16 cellular contexts compared by ENCODE assay signal in the genomic region with DNA sequence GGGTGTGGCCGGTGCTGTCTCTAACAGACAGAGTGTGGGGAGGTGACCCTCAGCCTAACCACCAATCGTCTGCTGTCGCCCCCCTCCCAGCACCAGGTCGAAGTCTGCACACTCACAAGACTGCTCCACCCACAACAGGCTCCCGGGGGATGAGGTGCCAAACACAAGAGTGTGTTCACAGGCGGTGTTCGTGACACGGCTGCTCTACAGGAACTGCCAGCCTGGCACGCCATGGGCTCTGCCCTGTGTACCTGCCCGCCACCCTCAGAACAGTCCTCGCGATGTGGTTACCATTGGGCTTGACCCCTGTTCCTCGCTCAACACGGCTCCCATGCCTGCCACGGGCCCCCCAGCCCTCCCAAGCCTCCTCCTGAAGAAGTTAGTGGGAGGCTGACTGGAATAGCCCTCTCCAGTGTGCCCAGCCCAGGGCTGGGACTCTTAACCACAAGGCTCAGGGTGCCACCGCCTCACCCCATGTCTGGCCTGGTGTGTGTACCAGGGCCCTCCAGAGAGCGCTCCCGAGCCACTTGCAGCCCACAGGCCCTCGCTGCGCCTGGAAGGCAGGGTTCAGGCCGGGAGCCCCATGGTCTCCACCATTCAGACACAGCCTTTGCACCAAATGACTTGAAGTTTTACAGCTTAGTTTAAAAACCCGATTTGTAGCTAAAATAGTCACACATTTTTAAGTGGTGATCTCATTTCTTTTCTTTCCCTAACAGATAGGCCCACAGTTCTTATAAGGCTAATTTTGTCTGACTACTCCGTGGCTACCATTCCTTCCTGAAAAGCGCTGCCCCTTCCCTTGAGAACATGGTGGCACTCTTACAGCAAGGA.
DNase-seq lines count a peak whose midpoint lies in the region; ATAC-seq, FAIRE-seq and TF ChIP-seq lines count a peak whose summit lies in the region.
"Had no signal": no experiment of that assay in that cellular context is flagged by ENCODE, and none has a peak within 500 bp of the region (broad histone marks: within the 10 kb centered on the region; RNA-seq: fewer than 3 reads in every experiment).

No MANE protein-coding gene starts in this region.

- H3K56ac ChIP-seq in mesendoderm (ENCODE audit: low read length) = no peak overlapping the region

- peak; percentile 48 to 65; a peak in 3 of 6 replicates for ATAC-seq in A549
- peak; percentile 92 for ATAC-seq in GM23338
- ATAC-seq in K562 = peak; percentile 80
- ATAC-seq in GM21526 (IDR thresholded peaks at IDR 0.05; ENCODE audit: low FRiP score, unreplicated experiment) = no peak
- no peak for ATAC-seq in HG03460 (IDR thresholded peaks at IDR 0.05; ENCODE audit: unreplicated experiment)
- ATAC-seq in sciatic nerve = no peak
- ATAC-seq: pancreas had no signal

- no peaks in the 10 kb centered on the region for H3K9me1 ChIP-seq in K562 (ENCODE audit: control insufficient read depth, insufficient read depth, low read length)

- no peak overlapping the region for H2BK5ac ChIP-seq in mesendoderm (ENCODE audit: low read length)

- H3K36me3 ChIP-seq in GM23338 (ENCODE audit: insufficient read depth) (0 out of 2 replicates have a peak, but pooled peaks cover under 1% of the 10 kb centered on the region), K562 (ENCODE audit: control insufficient read depth, insufficient read depth, low read length) (peaks cover under 1% of the 10 kb centered on the region; the same call in 1 of the 3 replicates), mesendoderm (ENCODE audit: control insufficient read depth, insufficient read depth, low read length) (no peaks in the 10 kb centered on the region)

- in situ Hi-C loops in K562 (cut with MboI) = loop anchor here (5.0 kb wide), 1 partner anchor 317 kb away; no protein-coding TSS in a partner anchor

- H3K9me3 ChIP-seq in A549 (no peaks in the 10 kb centered on the region), K562 (replicated peaks; ENCODE audit: control insufficient read depth, insufficient read depth, low read depth, low read length) (no peaks in the 10 kb centered on the region; the same call in 1 of the 2 replicates)
- H3K9me3 ChIP-seq: pancreas had no signal

- no peak overlapping the region for H3K23ac ChIP-seq in mesendoderm (ENCODE audit: low read length)

- H3K4me3 ChIP-seq in A549 = no peak overlapping the region
- H3K4me3 ChIP-seq in GM23338 = no peak overlapping the region
- no peak overlapping the region for H3K4me3 ChIP-seq in K562
- no peak overlapping the region for H3K4me3 ChIP-seq in mesendoderm (ENCODE audit: low read length)
- H3K4me3 ChIP-seq: cardiac muscle cell, hepatocyte, pancreas, SK-N-MC had no signal

- FAIRE-seq in A549 (lab: Jason Lieb, UNC) (no peak), K562 (lab: Jason Lieb, UNC) (no peak)
- FAIRE-seq: pancreas had no signal

- TF ChIP-seq EP300 in A549 (IDR thresholded peaks at IDR 0.05) = no peak
- TF ChIP-seq EP300 in K562 (IDR thresholded peaks at IDR 0.05; ENCODE audit: low read length) = no peak

- intact Hi-C loops in K562 (cut with micrococcal nuclease) = no loop called here
- intact Hi-C loops in sciatic nerve (cut with DNase I) = no loop called here

- H3K27me3 Mint-ChIP-seq in GM23338 (ENCODE audit: insufficient read depth, low read depth, poor library complexity) = peaks cover 5% of the 10 kb centered on the region

- H2AFZ ChIP-seq in GM23338 (no peak overlapping the region), K562 (ENCODE audit: low read depth, low read length) (no peak overlapping the region)
- H2AFZ ChIP-seq: hepatocyte had no signal

- H3K79me1 ChIP-seq in mesendoderm (ENCODE audit: low read length) = no peaks in the 10 kb centered on the region

- TF ChIP-seq RAD21 in A549 (conservative IDR thresholded peaks at IDR 0.05 in 1 of 2, IDR thresholded peaks at IDR 0.05 in 1 of 2) = 0 out of 5 replicates have a peak, but pooled peaks of 1 of the 2 experiments have one; percentile 7
- TF ChIP-seq RAD21 in K562 (CRISPR knock-in tag; conservative IDR thresholded peaks at IDR 0.05 in 1 of 2, IDR thresholded peaks at IDR 0.05 in 1 of 2) = no peak

- no peak for TF ChIP-seq CTCF in A549 (IDR thresholded peaks at IDR 0.05)
- peak; percentile 41 to 64 for TF ChIP-seq CTCF in GM23338 (conservative IDR thresholded peaks at IDR 0.05; ENCODE audit: low read depth in 2 of 2)
- TF ChIP-seq CTCF in K562 (IDR thresholded peaks at IDR 0.05 in 2 of 3, conservative IDR thresholded peaks at IDR 0.05 in 1 of 3; ENCODE audit: insufficient read depth in 2 of 3, low read depth in 1 of 3, low read length in 3 of 3) = peak in 2 of 3 experiments; percentile 28 to 41; a peak in 2 of 6 replicates

- DNase-seq in A549 (ENCODE audit: low read depth in 1 of 2, low spot score in 1 of 2) (no peak), GM23338 (ENCODE audit: low spot score) (peak; percentile 65), K562 (ENCODE audit: extremely low read depth in 1 of 4, low spot score in 3 of 4) (peak in 2 of 4 experiments; percentile 45 to 46), mesendoderm (peak; percentile 30), pons (ENCODE audit: low spot score) (no peak), sciatic nerve (ENCODE audit: low spot score) (no peak)
- DNase-seq: activated T-cell treated with anti-CD3 and anti-CD28 coated beads, Interleukin-2, amount 50 U/mL, for 48 hours; C1 segment of cervical spinal cord; NCI-H1417; NCI-H748 treated with DMSO at 0.1 percent for 48 hours had no signal

- POLR2A ChIA-PET in A549 (lab: Yijun Ruan, JAX) (no interaction called here), K562 (lab: Yijun Ruan, JAX) (interaction anchor here (0.6 kb wide), 1 partner anchor 9 kb away, joined by 3 read pairs; no protein-coding TSS in a partner anchor)

- no peak overlapping the region for H4K5ac ChIP-seq in mesendoderm (ENCODE audit: low read length)

- WGBS in A549 (ENCODE audit: missing lambda C conversion rate) = 84% methylated on average over 23 of the region's 24 CpGs
- WGBS in K562 (ENCODE audit: insufficient coverage, low coverage, missing lambda C conversion rate) = 52% methylated on average over 23 of the region's 24 CpGs
- no CpG with 5 or more reads among the region's 24 CpGs for WGBS in mesendoderm (ENCODE audit: extremely low coverage, insufficient coverage, low lambda C conversion rate)

- peak overlapping the region; percentile 54; the same call in 1 of the 2 replicates for H3K27ac Mint-ChIP-seq in GM23338

- H3K9ac ChIP-seq in K562 (ENCODE audit: insufficient read depth in 1 of 2, low read depth in 2 of 2, low read length in 2 of 2) (peak overlapping the region in 1 of 2 experiments; percentile 69; a peak in 2 of 4 replicates), mesendoderm (ENCODE audit: low read length) (no peak overlapping the region)

- H2AK5ac ChIP-seq in mesendoderm (ENCODE audit: low read length) = no peak overlapping the region

- H3K4me1 Mint-ChIP-seq in GM23338 = peaks cover 13% of the 10 kb centered on the region

- H3K9me3 Mint-ChIP-seq in GM23338 = no peaks in the 10 kb centered on the region

- peaks cover 6% of the 10 kb centered on the region; the same call in 1 of the 2 replicates for H4K20me1 ChIP-seq in GM23338 (replicated peaks; ENCODE audit: insufficient read depth)
- no peaks in the 10 kb centered on the region for H4K20me1 ChIP-seq in K562 (replicated peaks; ENCODE audit: control insufficient read depth, insufficient read depth, low read length)

- no peak overlapping the region for H3K4ac ChIP-seq in mesendoderm (ENCODE audit: low read depth, low read length)

- CTCF ChIA-PET in A549 (lab: Yijun Ruan, JAX) (interaction anchor here (1.9 kb wide), 1 partner anchor 11 kb away, joined by 4 read pairs; no protein-coding TSS in a partner anchor), K562 (lab: Yijun Ruan, JAX; ENCODE audit: low intra/inter-chr PET ratio) (no interaction called here)

- H2BK15ac ChIP-seq in mesendoderm (replicated peaks; ENCODE audit: low read depth) = no peak overlapping the region

- BruUV-seq in K562 (replicated peaks; lab: Mats Ljungman, UMichigan) = no TSS peak

- no peaks in the 10 kb centered on the region for H3K4me1 ChIP-seq in A549
- no peaks in the 10 kb centered on the region for H3K4me1 ChIP-seq in GM23338 (ENCODE audit: insufficient read depth)
- H3K4me1 ChIP-seq in K562 (replicated peaks in 1 of 2; ENCODE audit: control insufficient read depth in 2 of 2, insufficient read depth in 2 of 2, low read length in 2 of 2) = peaks cover 0 to 20% of the 10 kb centered on the region in 2 experiments; a peak in 2 of 5 replicates
- no peaks in the 10 kb centered on the region for H3K4me1 ChIP-seq in mesendoderm (ENCODE audit: control insufficient read depth, low read depth, low read length)
- H3K4me1 ChIP-seq: pancreas had no signal

- H3K36me3 Mint-ChIP-seq in GM23338 (ENCODE audit: low read depth) = peaks cover 4% of the 10 kb centered on the region; the same call in 2 of the 3 replicates

- no peak for TF ChIP-seq POLR2A in A549 (IDR thresholded peaks at IDR 0.05; ENCODE audit: low read length)
- no peak for TF ChIP-seq POLR2A in K562 (conservative IDR thresholded peaks at IDR 0.05)

- no peak overlapping the region for H3K18ac ChIP-seq in mesendoderm (ENCODE audit: low read length)

- no peaks in the 10 kb centered on the region for H3F3A ChIP-seq in GM23338 (replicated peaks; ENCODE audit: low read depth)

- no peak overlapping the region for H4K8ac ChIP-seq in mesendoderm (ENCODE audit: low read depth, low read length)

- H3K4me2 ChIP-seq in A549 (no peak overlapping the region), GM23338 (no peak overlapping the region), K562 (ENCODE audit: insufficient read depth, low read length) (no peak overlapping the region), mesendoderm (ENCODE audit: low read length) (no peak overlapping the region)
- H3K4me2 ChIP-seq: hepatocyte had no signal

- H3K27me3 ChIP-seq in GM23338 (ENCODE audit: insufficient read depth) (no peaks in the 10 kb centered on the region), K562 (ENCODE audit: control insufficient read depth in 2 of 2, insufficient read depth in 2 of 2, low read length in 2 of 2) (peaks cover 4 to 5% of the 10 kb centered on the region in 2 experiments; a peak in 3 of 5 replicates), mesendoderm (ENCODE audit: insufficient read depth, low read length, poor library complexity) (no peaks in the 10 kb centered on the region)
- H3K27me3 ChIP-seq: cardiac muscle cell, hepatocyte, pancreas had no signal

- H3K79me2 ChIP-seq in GM23338 (replicated peaks; ENCODE audit: insufficient read depth) (no peaks in the 10 kb centered on the region), K562 (ENCODE audit: control insufficient read depth, insufficient read depth, low read length) (no peaks in the 10 kb centered on the region), mesendoderm (ENCODE audit: control insufficient read depth, insufficient read depth, low read length) (no peaks in the 10 kb centered on the region)
- H3K79me2 ChIP-seq: hepatocyte had no signal

- no peak overlapping the region for H3K4me3 Mint-ChIP-seq in GM23338

- H3K27ac ChIP-seq in A549 (no peak overlapping the region), GM23338 (ENCODE audit: low read depth) (no peak overlapping the region), K562 (ENCODE audit: extremely low read depth, low read depth, low read length) (no peak overlapping the region), mesendoderm (ENCODE audit: low read depth, low read length) (no peak overlapping the region)
- H3K27ac ChIP-seq: cardiac muscle cell, hepatocyte, pancreas, SK-N-MC had no signal

- H2BK120ac ChIP-seq in mesendoderm (ENCODE audit: low read depth, low read length) = no peak overlapping the region

- no peaks in the 10 kb centered on the region for H3K9me2 ChIP-seq in GM23338 (ENCODE audit: insufficient read depth)

Comparison
In these comparisons a context has a peak if more than half of its experiments do, and no peak if none do; other contexts are left out.
1. ATAC-seq: peak in A549 (2 of 2), GM23338 (single experiment) and K562 (single experiment); none in GM21526 (single experiment), HG03460 (single experiment) and sciatic nerve (single experiment).
2. DNase-seq: peak in GM23338 (single experiment) and mesendoderm (single experiment); none in A549 (0 of 2), pons (single experiment) and sciatic nerve (single experiment).
3. Of the 35 proteins assayed by ChIP-seq in both K562 and A549: peak only in K562: CTCF; only in A549: none; in both: none; in neither: 33; mixed calls (peak in some experiments, not most) for 1.